9 cellular contexts compared by ENCODE assay signal in genomic region chr9:37026085-37026935, GRCh38. TPM values are rescaled to one million over a fixed set of nuclear protein-coding genes. Genes with fewer than 3 reads are reported as not detected.
DNase-seq lines count a peak whose midpoint lies in the region; ATAC-seq and TF ChIP-seq lines count a peak whose summit lies in the region.
"Had no signal": no experiment of that assay in that cellular context is flagged by ENCODE, and none has a peak within 500 bp of the region (broad histone marks: within the 10 kb centered on the region; RNA-seq: fewer than 3 reads in every experiment).

No MANE protein-coding gene starts in this region.

- 1 to 4% methylated on average over 19 to 52 of the region's 63 CpGs for WGBS in testis, 2 donors

- no peaks in the 10 kb centered on the region for H3K27me3 ChIP-seq in testis

- ATAC-seq in GM21423 (IDR thresholded peaks at IDR 0.05; ENCODE audit: unreplicated experiment), result no peak
- ATAC-seq in HG03354 (IDR thresholded peaks at IDR 0.05; ENCODE audit: poor library complexity, severe bottlenecking, unreplicated experiment), result no peak

- H3K4me1 ChIP-seq in testis, result peaks cover 14% of the 10 kb centered on the region

- peak overlapping the region; percentile 67 for H3K4me3 ChIP-seq in coronary artery
- peak overlapping the region in 1 of 2 donors; percentile 27 for H3K4me3 ChIP-seq in testis

- H3K9me3 ChIP-seq in testis, result no peaks in the 10 kb centered on the region

- no peak overlapping the region for H3K27ac ChIP-seq in coronary artery
- H3K27ac ChIP-seq in testis, result no peak overlapping the region

- TF ChIP-seq POLR2A in testis (IDR thresholded peaks at IDR 0.05), result no peak

- intact Hi-C loops in testis (cut with DNase I; ENCODE audit: low total_unique reads), result no loop called here

- TF ChIP-seq CTCF in coronary artery (IDR thresholded peaks at IDR 0.05) (no peak), testis (IDR thresholded peaks at IDR 0.05) (no peak)

- peak; percentile 12 for DNase-seq in NCI-H2029 (lab: John Stamatoyannopoulos, UW)
- no peak for DNase-seq in NCI-H2029 treated with DMSO at 0.1 percent for 48 hours (lab: John Stamatoyannopoulos, UW)
- peak; percentile 35 for DNase-seq in NCI-H1092 (lab: John Stamatoyannopoulos, UW)
- no peak for DNase-seq in coronary artery (ENCODE audit: low spot score)
- peak; percentile 78 for DNase-seq in retina
- no peak for DNase-seq in testis

- no peaks in the 10 kb centered on the region for H3K36me3 ChIP-seq in testis (ENCODE audit: low read depth, missing control alignments)

RNA-seq across cellular contexts. Expression of gene PAX5, which starts 7.8 kb away (rescaled TPM):
- 1 to 10 TPM in 1 of 2 donors, under 1 TPM in 1; 0.79 to 1.9 TPM for total RNA-seq in testis
- polyA plus RNA-seq in testis (ENCODE audit: insufficient read depth, low read depth, low replicate concordance), result 1.3 TPM
- total RNA-seq: lung microvascular endothelial cell had no signal

Comparison
In these comparisons a context has a peak if more than half of its experiments do, and no peak if none do; other contexts are left out.
1. DNase-seq: peak in NCI-H2029 (single experiment), NCI-H1092 (single experiment) and retina (single experiment); none in NCI-H2029 treated with DMSO at 0.1 percent for 48 hours (single experiment), coronary artery (single experiment) and testis (single experiment).